In the genomic region with DNA sequence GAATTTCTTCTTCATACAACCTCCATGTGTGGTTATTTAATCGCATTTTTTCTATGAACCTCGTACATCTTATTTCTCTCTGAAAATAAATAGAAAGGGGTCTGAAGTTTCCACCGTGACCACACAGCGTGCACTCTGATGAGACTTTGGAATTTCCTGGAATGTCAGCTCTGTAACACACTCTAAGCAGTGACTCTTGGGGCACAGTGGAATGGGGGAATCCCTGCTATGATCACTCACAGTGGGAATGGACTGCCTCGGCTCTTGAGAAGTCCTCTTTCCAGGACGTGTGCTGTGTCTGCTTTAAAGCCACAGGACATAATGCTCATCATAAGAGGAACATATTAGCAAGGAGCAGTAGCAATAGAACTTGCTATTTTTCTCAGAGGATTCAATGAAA, we compare ENCODE assay signal across 21 cellular contexts.
"Had no signal": no experiment of that assay in that cellular context is flagged by ENCODE, and none has a peak within 500 bp of the region (broad histone marks: within the 10 kb centered on the region; RNA-seq: fewer than 3 reads in every experiment).

No MANE protein-coding gene starts in this region.

- H3K27ac Mint-ChIP-seq: activated naive CD8-positive, alpha-beta T cell treated with anti-CD3 and anti-CD28 coated beads, Interleukin-2, amount 50 U/mL, for 24 hours; activated T-helper 17 cell treated with anti-CD3 and anti-CD28 coated beads, Interleukin-2, amount 50 U/mL, for 72 hours; naive B cell; T-cell; type B pancreatic cell had no signal

- H3K27me3 ChIP-seq: esophagus squamous epithelium, neutrophil, suprapubic skin had no signal

- H3K9me3 ChIP-seq: esophagus squamous epithelium, lower lobe of right lung, neutrophil, suprapubic skin had no signal

- H3K4me3 Mint-ChIP-seq: activated naive CD8-positive, alpha-beta T cell treated with anti-CD3 and anti-CD28 coated beads, Interleukin-2, amount 50 U/mL, for 24 hours; activated T-helper 17 cell treated with anti-CD3 and anti-CD28 coated beads, Interleukin-2, amount 50 U/mL, for 72 hours; naive B cell; T-cell; type B pancreatic cell had no signal

- H3K4me3 ChIP-seq: esophagus squamous epithelium, lower lobe of right lung, skin epidermis, suprapubic skin had no signal

- DNase-seq: activated CD4-positive, alpha-beta T cell treated with anti-CD3 and anti-CD28 coated beads, Interleukin-2, amount 50 U/mL, for 48 hours; activated naive CD4-positive, alpha-beta T cell treated with Interleukin-2 at 50 U/mL for 16 hours; activated naive CD8-positive, alpha-beta T cell treated with anti-CD3 and anti-CD28 coated beads, Interleukin-2, amount 50 U/mL, for 24 hours; caudate nucleus; cortex of kidney; effector CD4-positive, alpha-beta T cell; esophagus squamous epithelium; foreskin fibroblast; lower lobe of right lung; naive B cell; stimulated activated CD4-positive, alpha-beta T cell treated with anti-CD3 and anti-CD28 coated beads, Interleukin-4, amount 100 ng/mL, for 4 hours; stimulated activated CD8-positive, alpha-beta memory T cell treated with anti-CD3 and anti-CD28 coated beads, Interleukin-4, amount 100 ng/mL, for 48 hours; stimulated activated naive CD4-positive, alpha-beta T cell treated with Interleukin-2 at 50 U/mL for 16 hours; T-cell; T1000; WERI-Rb-1 had no signal

- H3K9me3 Mint-ChIP-seq: activated naive CD8-positive, alpha-beta T cell treated with anti-CD3 and anti-CD28 coated beads, Interleukin-2, amount 50 U/mL, for 24 hours; activated T-helper 17 cell treated with anti-CD3 and anti-CD28 coated beads, Interleukin-2, amount 50 U/mL, for 72 hours; T-cell; type B pancreatic cell had no signal

- H3K27me3 Mint-ChIP-seq: activated naive CD8-positive, alpha-beta T cell treated with anti-CD3 and anti-CD28 coated beads, Interleukin-2, amount 50 U/mL, for 24 hours; naive B cell had no signal

- H3K4me1 Mint-ChIP-seq: activated naive CD8-positive, alpha-beta T cell treated with anti-CD3 and anti-CD28 coated beads, Interleukin-2, amount 50 U/mL, for 24 hours; activated T-helper 17 cell treated with anti-CD3 and anti-CD28 coated beads, Interleukin-2, amount 50 U/mL, for 72 hours; naive B cell; T-cell had no signal

- H3K36me3 ChIP-seq: esophagus squamous epithelium, lower lobe of right lung, neutrophil, suprapubic skin, WERI-Rb-1 had no signal

- H3K36me3 Mint-ChIP-seq: naive B cell, T-cell, type B pancreatic cell had no signal

- ATAC-seq: activated naive CD8-positive, alpha-beta T cell treated with anti-CD3 and anti-CD28 coated beads, Interleukin-2, amount 50 U/mL, for 24 hours; activated T-helper 17 cell treated with anti-CD3 and anti-CD28 coated beads, Interleukin-2, amount 50 U/mL, for 72 hours; lower lobe of right lung; T-cell had no signal

- H3K4me1 ChIP-seq: esophagus squamous epithelium, lower lobe of right lung had no signal

- H3K27ac ChIP-seq: esophagus squamous epithelium, lower lobe of right lung, neutrophil, skin epidermis, suprapubic skin, WERI-Rb-1 had no signal
